ENCODE assay signal across 13 cellular contexts in the genomic region with DNA sequence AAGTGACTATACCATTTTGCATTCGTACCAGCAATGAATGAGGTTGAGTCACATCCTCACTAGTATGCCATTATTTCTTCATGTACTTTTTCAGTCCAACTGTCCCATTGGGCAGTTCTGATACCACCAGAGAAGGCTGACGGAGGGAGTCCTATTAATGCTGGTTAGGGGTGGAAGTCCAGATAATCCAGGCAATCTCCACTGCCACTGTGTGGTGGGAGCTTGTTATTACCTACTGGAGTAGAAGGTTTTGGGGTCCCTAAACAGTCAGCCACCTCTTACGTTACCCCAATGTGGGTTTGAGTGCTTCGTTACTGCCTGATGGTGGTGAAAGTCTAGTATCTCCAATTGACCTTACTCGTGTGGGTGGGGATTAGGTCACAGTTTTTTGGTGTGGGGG.
A peak's percentile ranks its signal among the peaks of the same experiment; 100 is the strongest.
DNase-seq lines count a peak whose midpoint lies in the region; ATAC-seq, FAIRE-seq and TF ChIP-seq lines count a peak whose summit lies in the region.
"Had no signal": no experiment of that assay in that cellular context is flagged by ENCODE, and none has a peak within 500 bp of the region (broad histone marks: within the 10 kb centered on the region; RNA-seq: fewer than 3 reads in every experiment).

No MANE protein-coding gene starts in this region.

- no peaks in the 10 kb centered on the region for H3K9me3 ChIP-seq in small intestine (ENCODE audit: control insufficient read depth, low read depth)
- H3K9me3 ChIP-seq: right atrium auricular region had no signal

- H3K4me1 ChIP-seq in small intestine (ENCODE audit: control insufficient read depth in 2 of 2, insufficient read depth in 1 of 2, low read depth in 1 of 2, low read length in 1 of 2) = no peaks in the 10 kb centered on the region
- H3K4me1 ChIP-seq: right atrium auricular region had no signal

- intact Hi-C loops in dorsolateral prefrontal cortex (cut with DNase I) = no loop called here

- WGBS in small intestine, 3 donors = 43 to 50% (median 47%) methylated on average over 5 of the region's 5 CpGs

- H3K27ac ChIP-seq in dorsolateral prefrontal cortex (no peak overlapping the region), small intestine (ENCODE audit: low read depth in 1 of 2, low read length in 1 of 2) (no peak overlapping the region)
- H3K27ac ChIP-seq: right atrium auricular region had no signal

- H3K27me3 ChIP-seq in dorsolateral prefrontal cortex (no peaks in the 10 kb centered on the region), small intestine (ENCODE audit: control insufficient read depth in 2 of 2, insufficient read depth in 2 of 2, low read length in 2 of 2) (no peaks in the 10 kb centered on the region)
- H3K27me3 ChIP-seq: right atrium auricular region had no signal

- DNase-seq in SIG-M5 treated with dmso at 0.1 percent for 504 hours (lab: John Stamatoyannopoulos, UW; ENCODE audit: unreplicated experiment) (peak; percentile 19), SIG-M5 (lab: John Stamatoyannopoulos, UW) (no peak), NCI-H69 (lab: John Stamatoyannopoulos, UW) (peak; percentile 1), dorsolateral prefrontal cortex (no peak), retinal pigment epithelial cell (ENCODE audit: low read depth) (peak; percentile 9), small intestine (no peak), SW 1271 (lab: John Stamatoyannopoulos, UW) (no peak)
- DNase-seq: ACHN, NCI-H1092 treated with DMSO at 0.1 percent for 48 hours had no signal

- H3K36me3 ChIP-seq in small intestine (ENCODE audit: control insufficient read depth in 2 of 2, insufficient read depth in 2 of 2, low read length in 2 of 2) = no peaks in the 10 kb centered on the region
- H3K36me3 ChIP-seq: right atrium auricular region had no signal

- TF ChIP-seq CTCF in dorsolateral prefrontal cortex (IDR thresholded peaks at IDR 0.05 in 54 of 56, conservative IDR thresholded peaks at IDR 0.05 in 2 of 56; ENCODE audit: low read depth in 1 of 56, partially characterized antibody in 56 of 56) (peak in 34 of 56 donors; percentile 11 to 54 (median 32)), retinal pigment epithelial cell (conservative IDR thresholded peaks at IDR 0.05; ENCODE audit: low read depth, low read length) (peak; percentile 58)

- FAIRE-seq in small intestine (lab: Jason Lieb, UNC) = no peak
- FAIRE-seq: endometrium, TTC549 had no signal

- no peak for ATAC-seq in activated CD4-positive, CD25-positive, alpha-beta regulatory T cell treated with anti-CD3 and anti-CD28 coated beads, Interleukin-2, amount 50 U/mL, for 24 hours

- H3K4me3 ChIP-seq in dorsolateral prefrontal cortex (no peak overlapping the region), retinal pigment epithelial cell (ENCODE audit: low read length) (no peak overlapping the region), small intestine (ENCODE audit: low read depth in 1 of 2, low read length in 2 of 2) (no peak overlapping the region)
- H3K4me3 ChIP-seq: right atrium auricular region had no signal

Comparison
In these comparisons a context has a peak if more than half of its experiments do, and no peak if none do; other contexts are left out.
1. DNase-seq: peak in SIG-M5 treated with dmso at 0.1 percent for 504 hours (single experiment), NCI-H69 (single experiment) and retinal pigment epithelial cell (single experiment); none in SIG-M5 (single experiment), dorsolateral prefrontal cortex (0 of 10), small intestine (single experiment) and SW 1271 (0 of 2).